ENCODE assay signal across 32 cellular contexts in genomic region chr1:247964933-247965332, GRCh38. TPM values are rescaled to one million over a fixed set of nuclear protein-coding genes. Genes with fewer than 3 reads are reported as not detected.
"Had no signal": no experiment of that assay in that cellular context is flagged by ENCODE, and none has a peak within 500 bp of the region (broad histone marks: within the 10 kb centered on the region; RNA-seq: fewer than 3 reads in every experiment).

Gene OR2AK2 (plus strand): TSS chr1:247965233. CDS start chr1:247965377, 144 bp downstream.

- H3K4me3 Mint-ChIP-seq: activated CD4-positive, alpha-beta T cell treated with anti-CD3 and anti-CD28 coated beads for 36 hours; activated CD4-positive, alpha-beta T cell treated with anti-CD3 and anti-CD28 coated beads, Interleukin-2, amount 10 ng/mL, durations not matched to agents 7 days and 5 days; activated CD8-positive, alpha-beta T cell treated with anti-CD3 and anti-CD28 coated beads, Interleukin-2, amount 10 ng/mL, durations not matched to agents 7 days and 5 days; activated naive CD4-positive, alpha-beta T cell treated with anti-CD3 and anti-CD28 coated beads for 36 hours; activated T-cell treated with anti-CD3 and anti-CD28 coated beads, Interleukin-2, amount 50 U/mL, for 4 hours; activated T-helper 1 cell treated with anti-CD3 and anti-CD28 coated beads, Interleukin-12 subunit alpha, Interleukin-12 subunit beta, Interleukin-2, Interleukin-4 antibody, amounts not matched to agents 30 ng/mL and 10 ng/mL and 1 ng/mL, durations not matched to agents 14 hours and 24 hours and 36 hours; T-helper 1 cell treated with Interleukin-12 subunit alpha and Interleukin-12 subunit beta and Interleukin-4 antibody, amounts not matched to agents 30 μg/mL and 1 μg/mL, for 36 hours; T-helper 2 cell treated with Interferon-gamma antibody and Interleukin-4, amounts not matched to agents 5 μg/mL and 100 μg/mL, for 36 hours; WTC11 had no signal

- H3K4me3 ChIP-seq: adrenal gland, body of pancreas, breast epithelium, SJSA1 had no signal

- H3K9me3 Mint-ChIP-seq: activated naive CD4-positive, alpha-beta T cell treated with anti-CD3 and anti-CD28 coated beads for 36 hours; activated T-helper 1 cell treated with anti-CD3 and anti-CD28 coated beads, Interleukin-12 subunit alpha, Interleukin-12 subunit beta, Interleukin-2, Interleukin-4 antibody, amounts not matched to agents 30 ng/mL and 10 ng/mL and 1 ng/mL, durations not matched to agents 14 hours and 24 hours and 36 hours had no signal

- H3K27ac Mint-ChIP-seq: activated CD4-positive, alpha-beta T cell treated with anti-CD3 and anti-CD28 coated beads for 36 hours; activated CD4-positive, alpha-beta T cell treated with anti-CD3 and anti-CD28 coated beads, Interleukin-2, amount 10 ng/mL, durations not matched to agents 7 days and 5 days; activated CD8-positive, alpha-beta T cell treated with anti-CD3 and anti-CD28 coated beads, Interleukin-2, amount 10 ng/mL, durations not matched to agents 7 days and 5 days; activated naive CD4-positive, alpha-beta T cell treated with anti-CD3 and anti-CD28 coated beads for 36 hours; activated naive CD4-positive, alpha-beta T cell treated with anti-CD3 and anti-CD28 coated beads, Interleukin-2, amount 50 U/mL, for 72 hours; activated T-helper 1 cell treated with anti-CD3 and anti-CD28 coated beads, Interleukin-12 subunit alpha, Interleukin-12 subunit beta, Interleukin-2, Interleukin-4 antibody, amounts not matched to agents 30 ng/mL and 10 ng/mL and 1 ng/mL, durations not matched to agents 14 hours and 24 hours and 36 hours; T-helper 1 cell treated with Interleukin-12 subunit alpha and Interleukin-12 subunit beta and Interleukin-4 antibody, amounts not matched to agents 30 μg/mL and 1 μg/mL, for 36 hours; T-helper 2 cell treated with Interferon-gamma antibody and Interleukin-4, amounts not matched to agents 5 μg/mL and 100 μg/mL, for 36 hours; WTC11 had no signal

- H3K36me3 ChIP-seq: adrenal gland, breast epithelium, SJSA1 had no signal

- H3K27me3 ChIP-seq: adrenal gland, body of pancreas, breast epithelium, SJSA1 had no signal

- DNase-seq: activated CD4-positive, alpha-beta T cell treated with anti-CD3 and anti-CD28 coated beads for 36 hours; activated CD4-positive, alpha-beta T cell treated with anti-CD3 and anti-CD28 coated beads, Interleukin-2, amount 10 ng/mL, durations not matched to agents 7 days and 5 days; activated CD4-positive, alpha-beta T cell treated with anti-CD3 and anti-CD28 coated beads, Interleukin-2, amount 50 U/mL, for 48 hours; activated CD8-positive, alpha-beta T cell treated with anti-CD3 and anti-CD28 coated beads, Interleukin-2, amount 10 ng/mL, durations not matched to agents 7 days and 5 days; activated gamma-delta T cell treated with Interleukin-2 at 50 U/mL for 16 hours; activated naive CD4-positive, alpha-beta T cell treated with anti-CD3 and anti-CD28 coated beads for 36 hours; activated T-cell treated with anti-CD3 and anti-CD28 coated beads for 4 hours; activated T-cell treated with anti-CD3 and anti-CD28 coated beads, Interleukin-2, amount 50 U/mL, for 4 hours; adrenal gland; body of pancreas; Karpas-422; NCI-H1105; NCI-H1417 treated with DMSO at 0.1 percent for 48 hours; NCI-H187 treated with DMSO at 0.1 percent for 48 hours; NCI-H2081 treated with DMSO at 0.1 percent for 48 hours; NCI-H345; NCI-H524 treated with DMSO at 0.1 percent for 48 hours; SHP77 treated with DMSO at 0.1 percent for 48 hours; SK-N-SH had no signal

- H3K9ac ChIP-seq: SK-N-SH had no signal

- H3K27ac ChIP-seq: adrenal gland, body of pancreas, SJSA1 had no signal

- H3K4me1 Mint-ChIP-seq: WTC11 had no signal

- ATAC-seq: activated CD4-positive, alpha-beta T cell treated with anti-CD3 and anti-CD28 coated beads for 36 hours; activated CD4-positive, CD25-positive, alpha-beta regulatory T cell treated with anti-CD3 and anti-CD28 coated beads, Interleukin-2, amount 50 U/mL, for 24 hours; activated CD8-positive, alpha-beta T cell treated with anti-CD3 and anti-CD28 coated beads, Interleukin-2, amount 10 ng/mL, durations not matched to agents 7 days and 5 days; activated naive CD4-positive, alpha-beta T cell treated with anti-CD3 and anti-CD28 coated beads, Interleukin-2, amount 50 U/mL, for 72 hours; activated T-cell treated with anti-CD3 and anti-CD28 coated beads, Interleukin-2, amount 50 U/mL, for 4 hours; body of pancreas; Panc1; WTC11 had no signal

- FAIRE-seq: astrocyte had no signal

- H3K9me3 ChIP-seq: adrenal gland, body of pancreas, breast epithelium, SJSA1, SK-N-SH had no signal

- H3K4me1 ChIP-seq: adrenal gland, body of pancreas, breast epithelium, SJSA1 had no signal

- H3K4me2 ChIP-seq: SK-N-SH had no signal

- H3K27me3 Mint-ChIP-seq: activated CD4-positive, alpha-beta T cell treated with anti-CD3 and anti-CD28 coated beads for 36 hours; activated CD4-positive, alpha-beta T cell treated with anti-CD3 and anti-CD28 coated beads, Interleukin-2, amount 10 ng/mL, durations not matched to agents 7 days and 5 days had no signal

RNA-seq across cellular contexts. Expression of gene OR2AK2, which starts in this region (rescaled TPM):
- total RNA-seq: activated CD4-positive, alpha-beta T cell treated with anti-CD3 and anti-CD28 coated beads for 36 hours; activated CD4-positive, alpha-beta T cell treated with anti-CD3 and anti-CD28 coated beads, Interleukin-2, amount 10 ng/mL, durations not matched to agents 7 days and 5 days; activated CD8-positive, alpha-beta T cell treated with anti-CD3 and anti-CD28 coated beads, Interleukin-2, amount 10 ng/mL, durations not matched to agents 7 days and 5 days; activated naive CD4-positive, alpha-beta T cell treated with anti-CD3 and anti-CD28 coated beads for 36 hours; activated T-cell treated with anti-CD3 and anti-CD28 coated beads, Interleukin-2, amount 50 U/mL, for 4 hours; activated T-helper 1 cell treated with anti-CD3 and anti-CD28 coated beads, Interleukin-12 subunit alpha, Interleukin-12 subunit beta, Interleukin-2, Interleukin-4 antibody, amounts not matched to agents 30 ng/mL and 10 ng/mL and 1 ng/mL, durations not matched to agents 14 hours and 24 hours and 36 hours; adrenal gland; astrocyte; body of pancreas; cardiac septum; MCF 10A; NCI-H460; SJSA1; WTC11 had no signal
- polyA plus RNA-seq: adrenal gland, SK-N-SH had no signal
